In the genomic region with DNA sequence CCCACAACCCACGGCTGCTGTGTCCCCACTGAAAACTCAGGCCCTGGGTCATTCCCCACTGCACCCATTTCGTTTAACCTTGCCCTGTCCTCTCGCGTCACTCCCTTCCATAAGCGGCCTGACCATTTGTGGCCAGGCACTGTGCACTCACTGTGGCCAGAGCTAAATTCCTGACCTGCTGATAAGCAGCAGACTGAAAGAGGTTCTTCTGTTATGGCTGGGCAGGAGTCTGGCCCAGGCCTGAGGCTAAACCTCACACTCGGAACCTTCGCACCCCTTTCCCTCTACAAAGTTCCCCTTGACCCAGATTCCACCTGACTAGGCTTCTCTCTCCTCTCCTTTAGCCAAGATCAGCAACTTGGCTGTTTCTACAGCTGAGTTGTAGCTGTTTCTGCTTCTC, we compare ENCODE assay signal across 18 cellular contexts.
"Had no signal": no experiment of that assay in that cellular context is flagged by ENCODE, and none has a peak within 500 bp of the region (broad histone marks: within the 10 kb centered on the region; RNA-seq: fewer than 3 reads in every experiment).

No MANE protein-coding gene starts in this region.

- H3K27ac Mint-ChIP-seq: activated naive CD4-positive, alpha-beta T cell treated with anti-CD3 and anti-CD28 coated beads, Interleukin-2, amount 10 ng/mL, durations not matched to agents 7 days and 5 days; activated T-cell treated with anti-CD3 and anti-CD28 coated beads, Interleukin-2, amount 50 U/mL, for 72 hours; progenitor cell of endocrine pancreas; WTC11 had no signal

- H3K4me3 ChIP-seq: upper lobe of left lung had no signal

- H3K27ac ChIP-seq: brain microvascular endothelial cell, upper lobe of left lung had no signal

- H3K27me3 Mint-ChIP-seq: activated naive CD4-positive, alpha-beta T cell treated with anti-CD3 and anti-CD28 coated beads, Interleukin-2, amount 10 ng/mL, durations not matched to agents 7 days and 5 days; central memory CD8-positive, alpha-beta T cell; naive thymus-derived CD4-positive, alpha-beta T cell; progenitor cell of endocrine pancreas had no signal

- H3K9me3 ChIP-seq: upper lobe of left lung had no signal

- DNase-seq: activated effector memory CD4-positive, alpha-beta T cell treated with anti-CD3 and anti-CD28 coated beads, Interleukin-2, amount 50 U/mL, for 16 hours; activated naive CD4-positive, alpha-beta T cell treated with anti-CD3 and anti-CD28 coated beads, Interleukin-2, amount 10 ng/mL, durations not matched to agents 7 days and 5 days; activated T-cell treated with anti-CD3 and anti-CD28 coated beads, Interleukin-2, amount 50 U/mL, for 72 hours; anterior cingulate cortex; brain microvascular endothelial cell; effector memory CD4-positive, alpha-beta T cell; foreskin melanocyte; hippocampal formation; mesendoderm; naive thymus-derived CD4-positive, alpha-beta T cell; retina; stimulated activated CD4-positive, alpha-beta T cell treated with anti-CD3 and anti-CD28 coated beads, Interleukin-4, amount 100 ng/mL, for 24 hours; stimulated activated naive CD8-positive, alpha-beta T cell treated with anti-CD3 and anti-CD28 coated beads, Interleukin-15, Interleukin-2, amounts not matched to agents 100 U/mL and 50 U/mL, for 24 hours; T1000 had no signal

- H3K36me3 Mint-ChIP-seq: activated naive CD4-positive, alpha-beta T cell treated with anti-CD3 and anti-CD28 coated beads, Interleukin-2, amount 10 ng/mL, durations not matched to agents 7 days and 5 days; WTC11 had no signal

- H3K4me3 Mint-ChIP-seq: activated naive CD4-positive, alpha-beta T cell treated with anti-CD3 and anti-CD28 coated beads, Interleukin-2, amount 10 ng/mL, durations not matched to agents 7 days and 5 days; activated T-cell treated with anti-CD3 and anti-CD28 coated beads, Interleukin-2, amount 50 U/mL, for 72 hours; central memory CD8-positive, alpha-beta T cell; naive thymus-derived CD4-positive, alpha-beta T cell; WTC11 had no signal

- H3K9me3 Mint-ChIP-seq: central memory CD8-positive, alpha-beta T cell; WTC11 had no signal

- H3K4me1 ChIP-seq: upper lobe of left lung had no signal

- ATAC-seq: activated T-cell treated with anti-CD3 and anti-CD28 coated beads, Interleukin-2, amount 50 U/mL, for 72 hours; naive thymus-derived CD4-positive, alpha-beta T cell; stimulated activated naive CD8-positive, alpha-beta T cell treated with anti-CD3 and anti-CD28 coated beads, Interleukin-15, Interleukin-2, amounts not matched to agents 100 U/mL and 50 U/mL, for 24 hours; WTC11 had no signal

- H3K27me3 ChIP-seq: brain microvascular endothelial cell, upper lobe of left lung had no signal

- H3K36me3 ChIP-seq: brain microvascular endothelial cell, upper lobe of left lung had no signal

- H3K4me1 Mint-ChIP-seq: activated naive CD4-positive, alpha-beta T cell treated with anti-CD3 and anti-CD28 coated beads, Interleukin-2, amount 10 ng/mL, durations not matched to agents 7 days and 5 days; WTC11 had no signal
